ENCODE assay signal across 8 cellular contexts in the genomic region with DNA sequence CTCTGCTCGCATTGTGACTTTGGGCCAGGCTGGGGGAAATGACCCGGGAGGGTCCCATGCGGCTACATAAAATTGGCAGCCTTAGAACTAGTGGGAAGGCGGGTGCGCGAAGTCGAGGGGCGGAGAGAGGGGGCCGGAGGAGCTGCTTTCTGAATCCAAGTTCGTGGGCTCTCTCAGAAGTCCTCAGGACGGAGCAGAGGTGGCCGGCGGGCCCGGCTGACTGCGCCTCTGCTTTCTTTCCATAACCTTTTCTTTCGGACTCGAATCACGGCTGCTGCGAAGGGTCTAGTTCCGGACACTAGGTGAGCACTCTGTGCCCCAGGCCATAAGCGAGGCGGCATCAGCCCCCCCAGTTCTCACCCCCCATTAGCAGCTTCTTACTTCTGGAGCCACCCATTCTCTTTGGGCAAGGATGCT. TPM values are rescaled to one million over a fixed set of nuclear protein-coding genes. Genes with fewer than 3 reads are reported as not detected.
DNase-seq lines count a peak whose midpoint lies in the region; ATAC-seq, FAIRE-seq and TF ChIP-seq lines count a peak whose summit lies in the region.

KAZALD1 (plus strand) TSS at position 176 of the 417 bp plus-strand sequence. CDS start 604 bp downstream, outside the sequence.

- H3K4me1 ChIP-seq in A549 = peaks cover 43% of the 10 kb centered on the region
- H3K4me1 ChIP-seq in HUES64 (ENCODE audit: insufficient read depth, low read length) = peaks cover 31% of the 10 kb centered on the region
- peaks cover 58 to 59% of the 10 kb centered on the region in 2 donors for H3K4me1 ChIP-seq in mucosa of rectum (ENCODE audit: control insufficient read depth in 2 of 2, insufficient read depth in 2 of 2, low read length in 2 of 2)

- TF ChIP-seq RAD21 in A549 (conservative IDR thresholded peaks at IDR 0.05 in 1 of 2, IDR thresholded peaks at IDR 0.05 in 1 of 2) = no peak

- CTCF ChIA-PET in A549 (lab: Yijun Ruan, JAX) = interaction anchor here (0.7 to 65.1 kb wide), 8 partner anchors 15 to 98 kb away, joined by 3 to 2364 read pairs (median 6); partner anchors contain the start of genes KAZALD1, PDZD7 and SFXN3

- 68% methylated on average over 22 of the region's 22 CpGs for WGBS in A549 (ENCODE audit: missing lambda C conversion rate)
- WGBS in HUES64 = 3% methylated on average over 22 of the region's 22 CpGs

- H3K4me3 ChIP-seq in A549 = peak within 1 kb of the TSS; percentile 65
- peak within 1 kb of the TSS; percentile 99 for H3K4me3 ChIP-seq in HUES64 (ENCODE audit: low read length)
- peak within 1 kb of the TSS; percentile 98 to 99 for H3K4me3 ChIP-seq in mucosa of rectum (ENCODE audit: low read length in 2 of 2)

- peak within 1 kb of the TSS; percentile 77 for H3K4me2 ChIP-seq in A549

- peaks cover 58% of the 10 kb centered on the region for H3K27me3 ChIP-seq in HUES64 (ENCODE audit: insufficient read depth, low read length)
- H3K27me3 ChIP-seq in mucosa of rectum (ENCODE audit: control insufficient read depth in 2 of 2, insufficient read depth in 2 of 2, low read length in 2 of 2) = peaks cover 0 to 2% of the 10 kb centered on the region in 2 donors

- no peak for TF ChIP-seq CTCF in A549 (IDR thresholded peaks at IDR 0.05)

- no peak for FAIRE-seq in A549 (lab: Jason Lieb, UNC)

- POLR2A ChIA-PET in A549 (lab: Yijun Ruan, JAX) = interaction anchor here (1.2 to 4.4 kb wide), 5 partner anchors 10 to 64 kb away, joined by 3 to 39 read pairs (median 4); partner anchors contain the start of genes PDZD7 and SFXN3

- DNase-seq in A549 (ENCODE audit: low read depth in 1 of 2, low spot score in 1 of 2) (no peak), caudate nucleus (lab: John Stamatoyannopoulos, UW) (no peak), cerebellar nuclear complex (lab: John Stamatoyannopoulos, UW) (no peak), SKM-1 (lab: John Stamatoyannopoulos, UW; ENCODE audit: unreplicated experiment) (no peak)
- no peak for DNase-seq in stimulated activated CD4-positive, alpha-beta T cell treated with anti-CD3 and anti-CD28 coated beads, Interleukin-12 subunit alpha, Interleukin-12 subunit beta, amount 100 ng/mL, for 4 hours

- H3K36me3 ChIP-seq in HUES64 (ENCODE audit: insufficient read depth, low read length) = no peaks in the 10 kb centered on the region
- H3K36me3 ChIP-seq in mucosa of rectum (ENCODE audit: control insufficient read depth in 2 of 2, insufficient read depth in 2 of 2, low read length in 2 of 2) = no peaks in the 10 kb centered on the region

- H3K9me3 ChIP-seq in A549 (no peaks in the 10 kb centered on the region), HUES64 (ENCODE audit: insufficient read depth, low read depth, low read length) (no peaks in the 10 kb centered on the region), mucosa of rectum (ENCODE audit: control insufficient read depth in 2 of 2, low read length in 2 of 2) (no peaks in the 10 kb centered on the region)

- TF ChIP-seq EP300 in A549 (IDR thresholded peaks at IDR 0.05) = no peak

- TF ChIP-seq POLR2A in A549 (IDR thresholded peaks at IDR 0.05; ENCODE audit: low read length) = no peak; the same call in 1 of the 2 replicates

- H3K27ac ChIP-seq in A549 = peak within 1 kb of the TSS; percentile 90 to 99
- peak within 1 kb of the TSS; percentile 98 for H3K27ac ChIP-seq in HUES64 (ENCODE audit: low read depth, low read length)
- peak within 1 kb of the TSS; percentile 99 for H3K27ac ChIP-seq in caudate nucleus (ENCODE audit: low read depth, low read length)
- H3K27ac ChIP-seq in mucosa of rectum (ENCODE audit: low read depth in 2 of 2, low read length in 2 of 2) = peak within 1 kb of the TSS; percentile 99 to 100

- H3K9ac ChIP-seq in HUES64 (ENCODE audit: low read depth, low read length) (peak within 1 kb of the TSS; percentile 94), mucosa of rectum (ENCODE audit: low read depth in 1 of 2, low read length in 2 of 2) (peak within 1 kb of the TSS; percentile 99 to 100)

- ATAC-seq in A549 (no peak), HG03457 (IDR thresholded peaks at IDR 0.05; ENCODE audit: unreplicated experiment) (no peak)

TF ChIP-seq in A549, 52 proteins besides CTCF, POLR2A, EP300 and RAD21:
- TF ChIP-seq MAZ (IDR thresholded peaks at IDR 0.05; ENCODE audit: borderline replicate concordance, low read depth, low read length) = no peak
- TF ChIP-seq RARB (CRISPR knock-in tag; IDR thresholded peaks at IDR 0.05) = no peak
- TF ChIP-seq, protein P1, sequence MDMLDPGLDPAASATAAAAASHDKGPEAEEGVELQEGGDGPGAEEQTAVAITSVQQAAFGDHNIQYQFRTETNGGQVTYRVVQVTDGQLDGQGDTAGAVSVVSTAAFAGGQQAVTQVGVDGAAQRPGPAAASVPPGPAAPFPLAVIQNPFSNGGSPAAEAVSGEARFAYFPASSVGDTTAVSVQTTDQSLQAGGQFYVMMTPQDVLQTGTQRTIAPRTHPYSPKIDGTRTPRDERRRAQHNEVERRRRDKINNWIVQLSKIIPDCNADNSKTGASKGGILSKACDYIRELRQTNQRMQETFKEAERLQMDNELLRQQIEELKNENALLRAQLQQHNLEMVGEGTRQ (IDR thresholded peaks at IDR 0.05) = no peak
- no peak for TF ChIP-seq ESRRA (IDR thresholded peaks at IDR 0.05; ENCODE audit: borderline replicate concordance, low read length)
- no peak for TF ChIP-seq KDM5A (IDR thresholded peaks at IDR 0.05)
- no peak for TF ChIP-seq CEBPB (IDR thresholded peaks at IDR 0.05)
- TF ChIP-seq FOSL2 (IDR thresholded peaks at IDR 0.05) = no peak
- no peak for TF ChIP-seq FOSL2 (CRISPR knock-in tag; IDR thresholded peaks at IDR 0.05)
- TF ChIP-seq GATA3 (IDR thresholded peaks at IDR 0.05; ENCODE audit: borderline replicate concordance) = no peak
- TF ChIP-seq EHF (CRISPR knock-in tag; IDR thresholded peaks at IDR 0.05) = no peak
- no peak for TF ChIP-seq POLR2AphosphoS2 (conservative IDR thresholded peaks at IDR 0.05; ENCODE audit: low read length)
- TF ChIP-seq NPAS2 (CRISPR knock-in tag; IDR thresholded peaks at IDR 0.05; ENCODE audit: borderline replicate concordance) = no peak
- TF ChIP-seq, protein P2, sequence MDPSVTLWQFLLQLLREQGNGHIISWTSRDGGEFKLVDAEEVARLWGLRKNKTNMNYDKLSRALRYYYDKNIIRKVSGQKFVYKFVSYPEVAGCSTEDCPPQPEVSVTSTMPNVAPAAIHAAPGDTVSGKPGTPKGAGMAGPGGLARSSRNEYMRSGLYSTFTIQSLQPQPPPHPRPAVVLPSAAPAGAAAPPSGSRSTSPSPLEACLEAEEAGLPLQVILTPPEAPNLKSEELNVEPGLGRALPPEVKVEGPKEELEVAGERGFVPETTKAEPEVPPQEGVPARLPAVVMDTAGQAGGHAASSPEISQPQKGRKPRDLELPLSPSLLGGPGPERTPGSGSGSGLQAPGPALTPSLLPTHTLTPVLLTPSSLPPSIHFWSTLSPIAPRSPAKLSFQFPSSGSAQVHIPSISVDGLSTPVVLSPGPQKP (IDR thresholded peaks at IDR 0.05; ENCODE audit: low read depth, low read length) = no peak
- TF ChIP-seq HES2 (IDR thresholded peaks at IDR 0.05) = no peak
TF ChIP-seq in A549: peak in this region for 0.

RNA-seq across cellular contexts. Expression of gene KAZALD1, which starts in this region (rescaled TPM):
- polyA plus RNA-seq in A549 (2011; rRNA removed) (4.5 and 5.1 TPM in 2 replicates), A549 (2017; fragmentation: RNase III; extraction: RNeasy Plus Mini Kit Qiagen cat#74134 plus additional on column Dnase treatment) (2.5 to 4.3 TPM (median 2.9 TPM) in 3 replicates)
- polyA plus RNA-seq in A549 (2012; cell fraction: cytosol; rRNA removed) = 3.5 and 4.4 TPM in 2 replicates
- 5.7 and 6.1 TPM in 2 replicates for polyA plus RNA-seq in A549 (2012; cell fraction: nucleus; rRNA removed)
- 5.8 and 7.3 TPM in 2 replicates for polyA minus RNA-seq in A549 (2011; rRNA and poly(A)+ RNA removed)
- polyA plus RNA-seq in HUES64 (2013, experiment 1 of 2) = 0.55 TPM
- 1.4 TPM for polyA plus RNA-seq in HUES64 (2013, experiment 2 of 2)
